In genomic region chr3:170037463-170038433, GRCh38 we compare ENCODE assay signal across 8 cellular contexts. TPM values are rescaled to one million over a fixed set of nuclear protein-coding genes. Genes with fewer than 3 reads are reported as not detected.
DNase-seq lines count a peak whose midpoint lies in the region; ATAC-seq, FAIRE-seq and TF ChIP-seq lines count a peak whose summit lies in the region.

Gene GPR160 (plus strand): TSS chr3:170037995. CDS start chr3:170083973, 45,978 bp downstream.

- BruUV-seq in IMR-90 (replicated peaks; lab: Mats Ljungman, UMichigan), result no TSS peak

- peak within 1 kb of the TSS; percentile 84 for H3K4me3 Mint-ChIP-seq in activated T-helper 2 cell treated with anti-CD3 and anti-CD28 coated beads, Interferon-gamma antibody, Interleukin-2, Interleukin-4, amounts not matched to agents 10 μg/mL and 5 μg/mL and 100 μg/mL, durations not matched to agents 14 hours and 24 hours and 36 hours (ENCODE audit: low read depth)

- TF ChIP-seq CTCF in IMR-90 (conservative IDR thresholded peaks at IDR 0.05; ENCODE audit: low read depth, low read length), result peak; percentile 57
- TF ChIP-seq CTCF in ovary (IDR thresholded peaks at IDR 0.05), result peak in 2 of 3 donors; percentile 8 to 18
- TF ChIP-seq CTCF in tibial nerve (IDR thresholded peaks at IDR 0.05), result peak; percentile 38 to 82 (median 62)

- ATAC-seq in GM21619 (IDR thresholded peaks at IDR 0.05; ENCODE audit: unreplicated experiment) (peak; percentile 84), IMR-90 (ENCODE audit: low read depth) (peak; percentile 81)

- in situ Hi-C loops in IMR-90 (cut with MboI; ENCODE audit: low sequenced_read_pairs), result no loop called here

- H4K8ac ChIP-seq in IMR-90 (ENCODE audit: low read depth in 2 of 2, low read length in 2 of 2), result no peak within 1 kb of the TSS

- no peak within 1 kb of the TSS for H2AK5ac ChIP-seq in IMR-90 (ENCODE audit: low read depth, low read length)

- dilution Hi-C loops in IMR-90 (cut with HindIII; ENCODE audit: low sequenced_read_pairs, unreplicated experiment), result no loop called here

- H3K9me1 ChIP-seq in IMR-90 (ENCODE audit: insufficient read depth, low read length), result no peaks in the 10 kb centered on the region

- no peaks in the 10 kb centered on the region for H3K4me1 ChIP-seq in IMR-90 (ENCODE audit: control insufficient read depth, insufficient read depth, low read length)
- H3K4me1 ChIP-seq in ovary (ENCODE audit: insufficient read depth), result peaks cover 2% of the 10 kb centered on the region
- peaks cover 0 to 26% (median 9%) of the 10 kb centered on the region in 4 donors for H3K4me1 ChIP-seq in tibial nerve

- peak within 1 kb of the TSS; percentile 83 for H3K4me2 ChIP-seq in IMR-90 (ENCODE audit: low read depth, low read length)

- no peak within 1 kb of the TSS for H3K9ac ChIP-seq in IMR-90 (ENCODE audit: low read depth, low read length)

- no peak within 1 kb of the TSS for H4K5ac ChIP-seq in IMR-90 (ENCODE audit: low read depth, low read length)

- intact Hi-C loops in IMR-90 (cut with micrococcal nuclease), result no loop called here
- intact Hi-C loops in activated T-helper 2 cell treated with anti-CD3 and anti-CD28 coated beads, Interferon-gamma antibody, Interleukin-2, Interleukin-4, amounts not matched to agents 10 μg/mL and 5 μg/mL and 100 μg/mL, durations not matched to agents 14 hours and 24 hours and 36 hours (cut with micrococcal nuclease), result loop anchor here (1.0 to 5.0 kb wide), 5 partner anchors 17 to 275 kb away; partner anchors contain the start of genes PHC3 and SEC62
- intact Hi-C loops in ovary (cut with DNase I), result no loop called here

- no peak for TF ChIP-seq EP300 in ovary (IDR thresholded peaks at IDR 0.05)
- no peak for TF ChIP-seq EP300 in tibial nerve (IDR thresholded peaks at IDR 0.05)

- CTCF ChIA-PET in IMR-90 (lab: Yijun Ruan, JAX), result no interaction called here

- H2AK9ac ChIP-seq in IMR-90 (replicated peaks; ENCODE audit: low read depth, low read length, poor library complexity), result no peak within 1 kb of the TSS

- H3K36me3 Mint-ChIP-seq in activated T-helper 2 cell treated with anti-CD3 and anti-CD28 coated beads, Interferon-gamma antibody, Interleukin-2, Interleukin-4, amounts not matched to agents 10 μg/mL and 5 μg/mL and 100 μg/mL, durations not matched to agents 14 hours and 24 hours and 36 hours (ENCODE audit: low read depth), result peaks cover 7% of the 10 kb centered on the region

- no peak within 1 kb of the TSS for H3K4ac ChIP-seq in IMR-90 (ENCODE audit: low read depth, low read length)

- no peak within 1 kb of the TSS for H2BK15ac ChIP-seq in IMR-90 (ENCODE audit: low read depth, low read length)

- no peaks in the 10 kb centered on the region for H3K36me3 ChIP-seq in IMR-90 (ENCODE audit: control insufficient read depth, insufficient read depth, low read length)
- H3K36me3 ChIP-seq in ovary, result no peaks in the 10 kb centered on the region
- no peaks in the 10 kb centered on the region for H3K36me3 ChIP-seq in tibial nerve

- H3K14ac ChIP-seq in IMR-90 (replicated peaks; ENCODE audit: low read depth, low read length), result no peak within 1 kb of the TSS

- H3K9me3 ChIP-seq in IMR-90 (ENCODE audit: control insufficient read depth, insufficient read depth, low read length) (no peaks in the 10 kb centered on the region), ovary (no peaks in the 10 kb centered on the region), tibial nerve (no peaks in the 10 kb centered on the region)

- H3K27ac ChIP-seq in IMR-90 (ENCODE audit: insufficient read depth, low read length), result no peak within 1 kb of the TSS
- H3K27ac ChIP-seq in ovary, result no peak within 1 kb of the TSS
- peak within 1 kb of the TSS in 1 of 4 donors; percentile 41 for H3K27ac ChIP-seq in tibial nerve

- no peak within 1 kb of the TSS for H4K91ac ChIP-seq in IMR-90 (ENCODE audit: insufficient read depth, low read depth, low read length)

- H3K27me3 ChIP-seq in IMR-90 (ENCODE audit: control insufficient read depth, insufficient read depth, low read length) (peaks cover 46% of the 10 kb centered on the region), ovary (no peaks in the 10 kb centered on the region), tibial nerve (peaks cover 0 to 73% of the 10 kb centered on the region in 2 donors)

- TF ChIP-seq POLR2A in IMR-90 (IDR thresholded peaks at IDR 0.05; ENCODE audit: low read depth, low read length) (no peak), ovary (IDR thresholded peaks at IDR 0.05) (no peak), tibial nerve (IDR thresholded peaks at IDR 0.05) (no peak)

- peak; percentile 41 for TF ChIP-seq RAD21 in IMR-90 (IDR thresholded peaks at IDR 0.05; ENCODE audit: low read length)

- peaks cover 5% of the 10 kb centered on the region for H3K9me3 Mint-ChIP-seq in activated T-helper 2 cell treated with anti-CD3 and anti-CD28 coated beads, Interferon-gamma antibody, Interleukin-2, Interleukin-4, amounts not matched to agents 10 μg/mL and 5 μg/mL and 100 μg/mL, durations not matched to agents 14 hours and 24 hours and 36 hours

- FAIRE-seq in RCC 7860 (lab: Jason Lieb, UNC), result no peak

- H2BK20ac ChIP-seq in IMR-90 (ENCODE audit: low read depth, low read length), result no peak within 1 kb of the TSS

- H3K79me1 ChIP-seq in IMR-90 (ENCODE audit: low read depth in 1 of 2, low read length in 2 of 2), result no peaks in the 10 kb centered on the region

- WGBS in IMR-90 (ENCODE audit: extremely low coverage in 2 of 2, insufficient read length in 1 of 2), 2 experiments, result no CpG with 5 or more reads among the region's 78 CpGs
- WGBS in ovary, 3 donors, result 4 to 6% (median 6%) methylated on average over 59 to 78 of the region's 78 CpGs
- 11 to 16% methylated on average over 20 to 35 of the region's 78 CpGs for WGBS in tibial nerve, 2 donors

- peaks cover 22% of the 10 kb centered on the region for H3K4me1 Mint-ChIP-seq in activated T-helper 2 cell treated with anti-CD3 and anti-CD28 coated beads, Interferon-gamma antibody, Interleukin-2, Interleukin-4, amounts not matched to agents 10 μg/mL and 5 μg/mL and 100 μg/mL, durations not matched to agents 14 hours and 24 hours and 36 hours (ENCODE audit: low read depth)

- no peak within 1 kb of the TSS for H3K23ac ChIP-seq in IMR-90 (ENCODE audit: low read depth, low read length)

- H3K18ac ChIP-seq in IMR-90 (ENCODE audit: low read depth, low read length), result no peak within 1 kb of the TSS

- H3K56ac ChIP-seq in IMR-90 (ENCODE audit: extremely low read depth, insufficient read depth, low read length), result no peak within 1 kb of the TSS

- H2BK5ac ChIP-seq in IMR-90 (ENCODE audit: low read depth, low read length, poor library complexity, severe bottlenecking), result no peak within 1 kb of the TSS

- H2AFZ ChIP-seq in IMR-90 (replicated peaks; ENCODE audit: low read length, poor library complexity), result peak within 1 kb of the TSS; percentile 77

- H3K4me3 ChIP-seq in IMR-90 (ENCODE audit: insufficient read depth, low read depth, low read length), result peak within 1 kb of the TSS; percentile 56
- peak within 1 kb of the TSS; percentile 44 for H3K4me3 ChIP-seq in ovary
- H3K4me3 ChIP-seq in tibial nerve, result peak within 1 kb of the TSS; percentile 28 to 62 (median 46)

- H3K27ac Mint-ChIP-seq in activated T-helper 2 cell treated with anti-CD3 and anti-CD28 coated beads, Interferon-gamma antibody, Interleukin-2, Interleukin-4, amounts not matched to agents 10 μg/mL and 5 μg/mL and 100 μg/mL, durations not matched to agents 14 hours and 24 hours and 36 hours, result peak within 1 kb of the TSS; percentile 33

- H3K27me3 Mint-ChIP-seq in activated T-helper 2 cell treated with anti-CD3 and anti-CD28 coated beads, Interferon-gamma antibody, Interleukin-2, Interleukin-4, amounts not matched to agents 10 μg/mL and 5 μg/mL and 100 μg/mL, durations not matched to agents 14 hours and 24 hours and 36 hours (ENCODE audit: low read depth), result no peaks in the 10 kb centered on the region

- H4K20me1 ChIP-seq in IMR-90 (ENCODE audit: insufficient read depth, low read length), result no peaks in the 10 kb centered on the region

- no peak within 1 kb of the TSS for H2BK120ac ChIP-seq in IMR-90 (ENCODE audit: low read depth, low read length)

- POLR2A ChIA-PET in IMR-90 (lab: Charles Lee; ENCODE audit: unreplicated experiment), result no interaction called here

- DNase-seq in Daoy (ENCODE audit: low read depth), result peak; percentile 80
- DNase-seq in IMR-90, result peak; percentile 15
- DNase-seq in RCC 7860 (ENCODE audit: low spot score), result peak; percentile 56
- DNase-seq in activated T-helper 2 cell treated with anti-CD3 and anti-CD28 coated beads, Interferon-gamma antibody, Interleukin-2, Interleukin-4, amounts not matched to agents 10 μg/mL and 5 μg/mL and 100 μg/mL, durations not matched to agents 14 hours and 24 hours and 36 hours (ENCODE audit: low spot score), result peak; percentile 75
- peak; percentile 18 for DNase-seq in globus pallidus (ENCODE audit: low spot score)
- DNase-seq in ovary, result peak; percentile 20 to 68 (median 45)
- peak; percentile 23 to 26 for DNase-seq in tibial nerve (ENCODE audit: low spot score in 2 of 2)

TF ChIP-seq in IMR-90, 13 proteins besides CTCF, POLR2A, EP300 and RAD21:
- TF ChIP-seq USF2 (IDR thresholded peaks at IDR 0.05; ENCODE audit: low read depth, low read length), result no peak
- TF ChIP-seq SMC3 (IDR thresholded peaks at IDR 0.05; ENCODE audit: low read depth, low read length), result peak; percentile 33; the same call in 1 of the 2 replicates

RNA-seq across cellular contexts. Expression of gene GPR160, which starts in this region (rescaled TPM):
- total RNA-seq in Daoy (2014; rRNA removed; shearing (Covaris generic)), result 5.8 and 6.3 TPM in 2 replicates
- total RNA-seq in IMR-90 (2012; rRNA removed) (0.18 and 0.28 TPM in 2 replicates), ovary (1 to 10 TPM in 3 of 7 donors, under 1 TPM in 4; 0.35 to 6.1 (median 0.97) TPM), tibial nerve (10 to 100 TPM in 1 of 4 donors, 1 to 10 TPM in 3; 1.7 to 17.7 (median 3.7) TPM)
- polyA plus RNA-seq in IMR-90 (2012; rRNA removed) (0.09 TPM in 2 replicates), ovary (1 to 10 TPM in 1 of 2 donors, under 1 TPM in 1; 0.74 to 2.8 TPM)
- 0.02 and 0.05 TPM in 2 replicates for polyA plus RNA-seq in IMR-90 (2012; cell fraction: cytosol; rRNA removed)
- polyA plus RNA-seq in IMR-90 (2012; cell fraction: nucleus; rRNA removed; ENCODE audit: low replicate concordance), result 0.03 TPM in 1 of 2 replicates, not detected in the other
- 7.7 and 9.6 TPM in 2 replicates for total RNA-seq in activated T-helper 2 cell treated with anti-CD3 and anti-CD28 coated beads, Interferon-gamma antibody, Interleukin-2, Interleukin-4, amounts not matched to agents 10 μg/mL and 5 μg/mL and 100 μg/mL, durations not matched to agents 14 hours and 24 hours and 36 hours

Comparison
In these comparisons a context has a peak if more than half of its experiments do, and no peak if none do; other contexts are left out.
1. Peak in DNase-seq, ATAC-seq, H3K4me3 ChIP-seq and H3K4me2 ChIP-seq in IMR-90; RNA of the gene not detected or under 1 TPM.
2. DNase-seq: peak in every context shown above with its lines; median percentile 80 in Daoy; 75 in activated T-helper 2 cell treated with anti-CD3 and anti-CD28 coated beads, Interferon-gamma antibody, Interleukin-2, Interleukin-4, amounts not matched to agents 10 μg/mL and 5 μg/mL and 100 μg/mL, durations not matched to agents 14 hours and 24 hours and 36 hours; 56 in RCC 7860; 45 in ovary; 24 in tibial nerve; 18 in globus pallidus; 15 in IMR-90.